Comparison of ENCODE assay signal across 8 cellular contexts in the genomic region with DNA sequence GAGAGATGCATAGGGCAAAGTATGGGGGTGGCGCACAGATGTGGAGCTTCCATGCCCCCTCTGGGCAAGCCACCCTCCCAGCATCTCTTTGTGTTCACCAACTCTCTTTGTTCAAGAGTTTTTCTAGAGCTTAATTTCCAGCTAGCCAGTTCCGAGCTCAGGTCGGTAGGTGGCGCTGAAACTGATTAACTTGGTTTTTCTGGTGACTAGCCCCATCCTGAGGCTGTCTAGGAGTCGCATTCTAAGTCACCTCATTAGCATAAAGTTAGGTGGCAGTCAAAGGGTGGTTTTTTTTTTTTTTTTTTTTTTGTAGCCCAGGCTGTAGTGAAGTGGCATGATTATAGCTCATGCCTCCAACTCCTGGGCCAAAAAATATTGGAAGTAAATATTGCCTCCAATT.
DNase-seq lines count a peak whose midpoint lies in the region; ATAC-seq and TF ChIP-seq lines count a peak whose summit lies in the region.

No MANE protein-coding gene starts in this region.

- no CpG with 5 or more reads among the region's 5 CpGs for WGBS in iPS DF 6.9 (ENCODE audit: insufficient coverage, insufficient read length)

- H3K9me3 ChIP-seq in cardiac muscle cell (ENCODE audit: low read depth) (no peaks in the 10 kb centered on the region), iPS DF 6.9 (ENCODE audit: control insufficient read depth, insufficient read depth, low read length) (no peaks in the 10 kb centered on the region)

- H3K27me3 ChIP-seq in cardiac muscle cell, result no peaks in the 10 kb centered on the region
- H3K27me3 ChIP-seq in iPS DF 6.9 (ENCODE audit: control insufficient read depth, insufficient read depth, low read length), result no peaks in the 10 kb centered on the region

- no peaks in the 10 kb centered on the region for H3K36me3 ChIP-seq in cardiac muscle cell
- H3K36me3 ChIP-seq in iPS DF 6.9 (ENCODE audit: control insufficient read depth, insufficient read depth, low read length), result no peaks in the 10 kb centered on the region

- no peak overlapping the region for H3K4me3 ChIP-seq in cardiac muscle cell
- H3K4me3 ChIP-seq in iPS DF 6.9 (ENCODE audit: low read length), result no peak overlapping the region

- intact Hi-C loops in left ventricle myocardium superior (cut with micrococcal nuclease), result no loop called here

- H3K4me1 ChIP-seq in cardiac muscle cell (ENCODE audit: low read depth) (no peaks in the 10 kb centered on the region), iPS DF 6.9 (ENCODE audit: control insufficient read depth, insufficient read depth, low read length) (peaks cover 5% of the 10 kb centered on the region)

- peak; percentile 80 for TF ChIP-seq CTCF in cardiac muscle cell (IDR thresholded peaks at IDR 0.05; ENCODE audit: low read depth, low read length)

- ATAC-seq in left ventricle myocardium superior (no peak), HG03103 (IDR thresholded peaks at IDR 0.05; ENCODE audit: low read depth, unreplicated experiment) (peak; percentile 76), GM19023 (IDR thresholded peaks at IDR 0.05; ENCODE audit: unreplicated experiment) (no peak)

- H3K27ac ChIP-seq in cardiac muscle cell (no peak overlapping the region), iPS DF 6.9 (ENCODE audit: low read length) (no peak overlapping the region)

- DNase-seq in cardiac muscle cell (ENCODE audit: low read depth in 1 of 2, low spot score in 1 of 2) (peak; percentile 21 to 63), left ventricle myocardium superior (no peak), UCSD-AML1 (lab: John Stamatoyannopoulos, UW; ENCODE audit: unreplicated experiment) (peak; percentile 54), iPS DF 6.9 (ENCODE audit: low read depth, low spot score) (peak; percentile 76), NCI-H2196 treated with DMSO at 0.1 percent for 48 hours (lab: John Stamatoyannopoulos, UW; ENCODE audit: unreplicated experiment) (no peak), NCI-H1105 treated with DMSO at 0.1 percent for 48 hours (lab: John Stamatoyannopoulos, UW) (no peak)

Comparison
In these comparisons a context has a peak if more than half of its experiments do, and no peak if none do; other contexts are left out.
1. DNase-seq: peak in cardiac muscle cell (2 of 2), UCSD-AML1 (single experiment) and iPS DF 6.9 (single experiment); none in left ventricle myocardium superior (single experiment), NCI-H2196 treated with DMSO at 0.1 percent for 48 hours (single experiment) and NCI-H1105 treated with DMSO at 0.1 percent for 48 hours (single experiment).